Comparison of ENCODE assay signal across 14 cellular contexts in the genomic region with DNA sequence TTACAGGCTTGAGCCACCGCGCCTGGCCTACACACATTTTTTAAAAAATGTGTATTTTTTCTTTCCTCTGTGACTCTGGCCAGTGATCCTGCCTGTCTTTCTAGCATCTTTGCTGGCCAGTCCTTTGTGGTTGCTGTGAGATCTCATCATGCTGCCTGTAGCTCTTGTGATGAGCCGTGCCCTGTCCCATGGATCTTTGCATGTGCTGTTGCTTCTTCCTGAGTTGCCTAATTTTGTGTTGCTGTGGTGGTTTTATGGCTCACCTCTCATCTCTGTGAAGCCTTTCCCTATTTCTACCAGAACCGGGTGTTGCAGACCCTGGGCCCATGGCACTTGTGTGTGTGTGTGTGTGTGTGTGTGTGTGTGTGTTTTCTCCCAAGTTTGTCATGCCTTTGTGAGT. TPM values are rescaled to one million over a fixed set of nuclear protein-coding genes. Genes with fewer than 3 reads are reported as not detected.
A peak's percentile ranks its signal among the peaks of the same experiment; 100 is the strongest.
DNase-seq lines count a peak whose midpoint lies in the region; TF ChIP-seq lines count a peak whose summit lies in the region.
"Had no signal": no experiment of that assay in that cellular context is flagged by ENCODE, and none has a peak within 500 bp of the region (broad histone marks: within the 10 kb centered on the region; RNA-seq: fewer than 3 reads in every experiment).

No MANE protein-coding gene starts in this region.

- no peak overlapping the region for H2AFZ ChIP-seq in mammary epithelial cell (ENCODE audit: low read depth, low read length)

- H3K36me3 ChIP-seq in spleen = no peaks in the 10 kb centered on the region
- no peaks in the 10 kb centered on the region for H3K36me3 ChIP-seq in thyroid gland
- no peaks in the 10 kb centered on the region for H3K36me3 ChIP-seq in mammary epithelial cell (ENCODE audit: insufficient read depth, low read length)
- H3K36me3 ChIP-seq: upper lobe of right lung had no signal

- TF ChIP-seq CTCF in spleen (IDR thresholded peaks at IDR 0.05 in 8 of 11, conservative IDR thresholded peaks at IDR 0.05 in 3 of 11) (no peak), thyroid gland (IDR thresholded peaks at IDR 0.05) (no peak), mammary epithelial cell (conservative IDR thresholded peaks at IDR 0.05 in 1 of 2, IDR thresholded peaks at IDR 0.05 in 1 of 2; ENCODE audit: extremely low read depth in 1 of 2, insufficient read depth in 1 of 2, low read depth in 1 of 2, low read length in 2 of 2) (no peak)

- H3K9ac ChIP-seq in mammary epithelial cell (ENCODE audit: insufficient read depth, low read length) = no peak overlapping the region

- in situ Hi-C loops in mammary epithelial cell (cut with MboI; ENCODE audit: low sequenced_read_pairs in 2 of 2) = loop anchor here in 1 of 2 donors (25.0 kb wide), 1 partner anchor 142 kb away; no protein-coding TSS in a partner anchor

- no peaks in the 10 kb centered on the region for H3K27me3 Mint-ChIP-seq in activated CD4-positive, alpha-beta T cell treated with anti-CD3 and anti-CD28 coated beads, Interleukin-2, amount 10 ng/mL, durations not matched to agents 7 days and 5 days
- H3K27me3 Mint-ChIP-seq in dendritic cell treated with granulocyte-macrophage colony-stimulating factor and Interleukin-4, amounts not matched to agents 40 ng/mL and 50 ng/mL, for 4 days = no peaks in the 10 kb centered on the region

- no peaks in the 10 kb centered on the region for H3K27me3 ChIP-seq in spleen (replicated peaks in 1 of 7)
- no peaks in the 10 kb centered on the region for H3K27me3 ChIP-seq in thyroid gland
- H3K27me3 ChIP-seq in mammary epithelial cell (ENCODE audit: insufficient read depth, low read length) = no peaks in the 10 kb centered on the region
- H3K27me3 ChIP-seq: upper lobe of right lung had no signal

- no peak overlapping the region for H3K4me3 ChIP-seq in spleen
- H3K4me3 ChIP-seq in thyroid gland (replicated peaks in 1 of 3) = no peak overlapping the region
- no peak overlapping the region for H3K4me3 ChIP-seq in mammary epithelial cell (replicated peaks in 1 of 3; ENCODE audit: insufficient read depth in 1 of 3, low read depth in 2 of 3, low read length in 3 of 3)
- H3K4me3 ChIP-seq: upper lobe of right lung had no signal

- TF ChIP-seq POLR2A in spleen (IDR thresholded peaks at IDR 0.05) (no peak), thyroid gland (IDR thresholded peaks at IDR 0.05) (no peak)

- POLR2A ChIA-PET in activated CD4-positive, alpha-beta T cell treated with anti-CD3 and anti-CD28 coated beads, Interleukin-2, amount 10 ng/mL, durations not matched to agents 7 days and 5 days (lab: Charles Lee) = no interaction called here

- dilution Hi-C loops in mammary epithelial cell (cut with HindIII; ENCODE audit: low sequenced_read_pairs) = no loop called here

- H3K4me1 Mint-ChIP-seq in activated CD4-positive, alpha-beta T cell treated with anti-CD3 and anti-CD28 coated beads, Interleukin-2, amount 10 ng/mL, durations not matched to agents 7 days and 5 days = peaks cover 60% of the 10 kb centered on the region
- peaks cover 51% of the 10 kb centered on the region for H3K4me1 Mint-ChIP-seq in dendritic cell treated with granulocyte-macrophage colony-stimulating factor and Interleukin-4, amounts not matched to agents 40 ng/mL and 50 ng/mL, for 4 days (ENCODE audit: low read depth)

- H3K4me3 Mint-ChIP-seq in activated CD4-positive, alpha-beta T cell treated with anti-CD3 and anti-CD28 coated beads, Interleukin-2, amount 10 ng/mL, durations not matched to agents 7 days and 5 days = no peak overlapping the region
- H3K4me3 Mint-ChIP-seq in dendritic cell treated with granulocyte-macrophage colony-stimulating factor and Interleukin-4, amounts not matched to agents 40 ng/mL and 50 ng/mL, for 4 days = no peak overlapping the region

- no peaks in the 10 kb centered on the region for H3K9me3 Mint-ChIP-seq in activated CD4-positive, alpha-beta T cell treated with anti-CD3 and anti-CD28 coated beads, Interleukin-2, amount 10 ng/mL, durations not matched to agents 7 days and 5 days
- H3K9me3 Mint-ChIP-seq in dendritic cell treated with granulocyte-macrophage colony-stimulating factor and Interleukin-4, amounts not matched to agents 40 ng/mL and 50 ng/mL, for 4 days = no peaks in the 10 kb centered on the region

- CTCF ChIA-PET in activated CD4-positive, alpha-beta T cell treated with anti-CD3 and anti-CD28 coated beads, Interleukin-2, amount 10 ng/mL, durations not matched to agents 7 days and 5 days (lab: Charles Lee) = interaction anchor here (0.6 kb wide), 1 partner anchor 669 kb away, joined by 3 read pairs; no protein-coding TSS in a partner anchor
- CTCF ChIA-PET in mammary epithelial cell (lab: Charles Lee; ENCODE audit: low non-redundant PET) = interaction anchor here (0.6 kb wide), 1 partner anchor 686 kb away, joined by 4 read pairs; no protein-coding TSS in a partner anchor

- H3K4me1 ChIP-seq in spleen (peaks cover 0 to 46% (median 13%) of the 10 kb centered on the region in 6 donors), thyroid gland (peaks cover 15 to 20% of the 10 kb centered on the region in 2 donors), mammary epithelial cell (ENCODE audit: insufficient read depth, low read length) (no peaks in the 10 kb centered on the region)
- H3K4me1 ChIP-seq: upper lobe of right lung had no signal

- no TSS peak for BruUV-seq in mammary epithelial cell (replicated peaks; lab: Mats Ljungman, UMichigan)

- H3K9me3 ChIP-seq in spleen (no peaks in the 10 kb centered on the region), thyroid gland (no peaks in the 10 kb centered on the region), mammary epithelial cell (replicated peaks; ENCODE audit: insufficient read depth, low read length) (no peaks in the 10 kb centered on the region)
- H3K9me3 ChIP-seq: upper lobe of right lung had no signal

- peaks cover 97% of the 10 kb centered on the region for H3K79me2 ChIP-seq in mammary epithelial cell (ENCODE audit: insufficient read depth, low read length)

- peaks cover 47% of the 10 kb centered on the region for H3K36me3 Mint-ChIP-seq in activated CD4-positive, alpha-beta T cell treated with anti-CD3 and anti-CD28 coated beads, Interleukin-2, amount 10 ng/mL, durations not matched to agents 7 days and 5 days (ENCODE audit: low read depth)
- no peaks in the 10 kb centered on the region for H3K36me3 Mint-ChIP-seq in dendritic cell treated with granulocyte-macrophage colony-stimulating factor and Interleukin-4, amounts not matched to agents 40 ng/mL and 50 ng/mL, for 4 days (ENCODE audit: low read depth)

- no peak overlapping the region for H3K4me2 ChIP-seq in mammary epithelial cell (ENCODE audit: insufficient read depth, low read depth, low read length)

- H3K27ac ChIP-seq in spleen (no peak overlapping the region), thyroid gland (no peak overlapping the region), mammary epithelial cell (ENCODE audit: insufficient read depth, low read depth, low read length) (no peak overlapping the region)
- H3K27ac ChIP-seq: upper lobe of right lung had no signal

- H3K27ac Mint-ChIP-seq in activated CD4-positive, alpha-beta T cell treated with anti-CD3 and anti-CD28 coated beads, Interleukin-2, amount 10 ng/mL, durations not matched to agents 7 days and 5 days = peak overlapping the region; percentile 48
- H3K27ac Mint-ChIP-seq in dendritic cell treated with granulocyte-macrophage colony-stimulating factor and Interleukin-4, amounts not matched to agents 40 ng/mL and 50 ng/mL, for 4 days = peak overlapping the region; percentile 16

- intact Hi-C loops in dendritic cell treated with granulocyte-macrophage colony-stimulating factor and Interleukin-4, amounts not matched to agents 40 ng/mL and 50 ng/mL, for 4 days (cut with micrococcal nuclease) = no loop called here
- intact Hi-C loops in spleen (cut with DNase I; ENCODE audit: low total_unique reads) (no loop called here), thyroid gland (cut with DNase I) (no loop called here), mammary epithelial cell (cut with micrococcal nuclease) (no loop called here)

- peaks cover 5% of the 10 kb centered on the region for H4K20me1 ChIP-seq in mammary epithelial cell (ENCODE audit: insufficient read depth, low read length)

- WGBS in spleen, 5 donors = 68 to 94% (median 80%) methylated on average over 4 of the region's 4 CpGs
- 93 to 100% methylated on average over 4 of the region's 4 CpGs for WGBS in thyroid gland, 2 donors
- WGBS in mammary epithelial cell (ENCODE audit: low coverage, missing lambda C conversion rate) = 96% methylated on average over 2 of the region's 4 CpGs

- no peak for DNase-seq in activated CD4-positive, alpha-beta T cell treated with anti-CD3 and anti-CD28 coated beads, Interleukin-2, amount 10 ng/mL, durations not matched to agents 7 days and 5 days
- DNase-seq in activated CD4-positive, alpha-beta T cell treated with anti-CD3 and anti-CD28 coated beads, Interleukin-2, amount 50 U/mL, for 4 hours = no peak
- peak; percentile 35 for DNase-seq in NOMO-1 treated with DMSO at 0.1 percent for 48 hours (lab: John Stamatoyannopoulos, UW; ENCODE audit: unreplicated experiment)
- peak; percentile 16 for DNase-seq in spleen
- DNase-seq in DMS153 (lab: John Stamatoyannopoulos, UW) = no peak
- DNase-seq in thyroid gland = no peak
- no peak for DNase-seq in mammary epithelial cell
- DNase-seq: activated naive CD4-positive, alpha-beta T cell; hypothalamus; left cardiac atrium; NCI-H187 treated with DMSO at 0.1 percent for 48 hours; NCI-H446 treated with DMSO at 0.1 percent for 48 hours; upper lobe of right lung had no signal

RNA-seq across cellular contexts. Expression of gene NSD2, which starts 8.3 kb away (rescaled TPM):
- 100 to 1,000 TPM; 248 to 271 TPM for total RNA-seq in activated CD4-positive, alpha-beta T cell treated with anti-CD3 and anti-CD28 coated beads, Interleukin-2, amount 10 ng/mL, durations not matched to agents 7 days and 5 days
- total RNA-seq in spleen (10 to 100 TPM; 39.1 to 58.9 (median 48.5) TPM), thyroid gland (10 to 100 TPM; 30.9 to 63.7 (median 40.3) TPM), mammary epithelial cell (10 to 100 TPM; 23.2 to 68.8 TPM)
- polyA plus RNA-seq in spleen (10 to 100 TPM in 1 of 3 donors, 1 to 10 TPM in 2; 7.1 to 13.1 (median 7.4) TPM), mammary epithelial cell (26.2 TPM)
- polyA minus RNA-seq in mammary epithelial cell = 134 TPM

RNA-seq across cellular contexts. Expression of gene LETM1, which starts 23.5 kb away (rescaled TPM):
- total RNA-seq in activated CD4-positive, alpha-beta T cell treated with anti-CD3 and anti-CD28 coated beads, Interleukin-2, amount 10 ng/mL, durations not matched to agents 7 days and 5 days = 10 to 100 TPM; 40.7 to 49.5 TPM
- 10 to 100 TPM; 33.2 to 47.7 (median 36.3) TPM for total RNA-seq in spleen
- 10 to 100 TPM in 1 of 3 donors, 1 to 10 TPM in 2; 6.5 to 16.9 (median 7.8) TPM for polyA plus RNA-seq in spleen
- 10 to 100 TPM; 30.1 to 58.4 (median 49.0) TPM for total RNA-seq in thyroid gland
- 10 to 100 TPM; 71.2 to 79.6 TPM for total RNA-seq in mammary epithelial cell
- polyA plus RNA-seq in mammary epithelial cell = 31.8 TPM
- 71.2 TPM for polyA minus RNA-seq in mammary epithelial cell

Comparison
In these comparisons a context has a peak if more than half of its experiments do, and no peak if none do; other contexts are left out.
1. DNase-seq: peak in NOMO-1 treated with DMSO at 0.1 percent for 48 hours (single experiment) and spleen (single experiment); none in activated CD4-positive, alpha-beta T cell treated with anti-CD3 and anti-CD28 coated beads, Interleukin-2, amount 10 ng/mL, durations not matched to agents 7 days and 5 days (single experiment), activated CD4-positive, alpha-beta T cell treated with anti-CD3 and anti-CD28 coated beads, Interleukin-2, amount 50 U/mL, for 4 hours (0 of 2), DMS153 (single experiment), thyroid gland (0 of 2) and mammary epithelial cell (single experiment).